ENCODE assay signal across 1 cellular context in genomic region chr2:8409461-8410260, GRCh38.
TF ChIP-seq lines count a peak whose summit lies in the region.

No MANE protein-coding gene starts in this region.

TF ChIP-seq in GM12878, 131 proteins besides CTCF, POLR2A, EP300 and RAD21 (continues in another document):
- TF ChIP-seq NFIC (IDR thresholded peaks at IDR 0.05; ENCODE audit: low read depth, low read length) (no peak), RUNX3 (IDR thresholded peaks at IDR 0.05; ENCODE audit: low read length) (no peak), NRF1 (conservative IDR thresholded peaks at IDR 0.05; ENCODE audit: low read depth, low read length) (no peak), ATF7 (IDR thresholded peaks at IDR 0.05; ENCODE audit: low read depth) (no peak), RELB (IDR thresholded peaks at IDR 0.05; ENCODE audit: low read depth) (no peak), CHD1 (IDR thresholded peaks at IDR 0.05; ENCODE audit: low read depth, low read length) (no peak), BCL11A (IDR thresholded peaks at IDR 0.05; ENCODE audit: low read depth, low read length) (no peak), SP1 (IDR thresholded peaks at IDR 0.05; ENCODE audit: low read depth, low read length) (no peak), TCF7 (IDR thresholded peaks at IDR 0.05; ENCODE audit: borderline replicate concordance) (no peak), NKRF (conservative IDR thresholded peaks at IDR 0.05) (no peak), CHD4 (IDR thresholded peaks at IDR 0.05) (no peak), IRF3 (IDR thresholded peaks at IDR 0.05) (no peak), BACH1 (IDR thresholded peaks at IDR 0.05; ENCODE audit: borderline replicate concordance) (no peak), SUPT20H (IDR thresholded peaks at IDR 0.05; ENCODE audit: borderline replicate concordance, control insufficient read depth, low read depth, low read length) (no peak), NR2F1 (conservative IDR thresholded peaks at IDR 0.05) (0 out of 2 replicates have a peak, but pooled peaks have one; percentile 3), MYB (IDR thresholded peaks at IDR 0.05; ENCODE audit: borderline replicate concordance, low read depth, low read length) (no peak), NFYA (IDR thresholded peaks at IDR 0.05; ENCODE audit: borderline replicate concordance, low read depth, low read length) (no peak), IRF4 (IDR thresholded peaks at IDR 0.05; ENCODE audit: low read depth, low read length) (no peak), STAT3 (IDR thresholded peaks at IDR 0.05; ENCODE audit: low read depth, low read length) (0 out of 2 replicates have a peak, but pooled peaks have one; percentile 3), CUX1 (IDR thresholded peaks at IDR 0.05; ENCODE audit: insufficient replicate concordance, low read depth, low read length) (peak; percentile 0), ATF3 (IDR thresholded peaks at IDR 0.05; ENCODE audit: borderline replicate concordance, extremely low read depth, low read depth, low read length) (no peak), SMC3 (IDR thresholded peaks at IDR 0.05; ENCODE audit: borderline replicate concordance, low read length) (no peak), HDAC6 (IDR thresholded peaks at IDR 0.05; ENCODE audit: unreplicated experiment) (no peak), NR2C1 (IDR thresholded peaks at IDR 0.05) (no peak), SREBF1 (IDR thresholded peaks at IDR 0.05; ENCODE audit: low read length) (no peak), ZNF207 (IDR thresholded peaks at IDR 0.05; ENCODE audit: borderline replicate concordance) (peak; percentile 74; the same call in 1 of the 2 replicates), E2F8 (IDR thresholded peaks at IDR 0.05; ENCODE audit: low read depth, partially characterized antibody) (no peak), NR2C2 (IDR thresholded peaks at IDR 0.05; ENCODE audit: borderline replicate concordance, control insufficient read depth, insufficient read length, low read depth) (no peak), LARP7 (IDR thresholded peaks at IDR 0.05) (peak; percentile 52; the same call in 1 of the 2 replicates), YBX1 (IDR thresholded peaks at IDR 0.05) (no peak), ZZZ3 (IDR thresholded peaks at IDR 0.05; ENCODE audit: control insufficient read depth, insufficient read length, low read depth) (no peak), ATF2 (IDR thresholded peaks at IDR 0.05; ENCODE audit: low read length) (no peak), RCOR1 (conservative IDR thresholded peaks at IDR 0.05; ENCODE audit: low read depth, low read length) (no peak), TCF12 (IDR thresholded peaks at IDR 0.05; ENCODE audit: low read depth, low read length) (no peak), RAD51 (IDR thresholded peaks at IDR 0.05) (no peak), MXI1 (IDR thresholded peaks at IDR 0.05; ENCODE audit: low read depth, low read length) (0 out of 2 replicates have a peak, but pooled peaks have one; percentile 5), E4F1 (IDR thresholded peaks at IDR 0.05; ENCODE audit: borderline replicate concordance, partially characterized antibody) (no peak), ZBED1 (IDR thresholded peaks at IDR 0.05; ENCODE audit: borderline replicate concordance) (no peak), DPF2 (IDR thresholded peaks at IDR 0.05) (0 out of 2 replicates have a peak, but pooled peaks have one; percentile 21), HDGF (IDR thresholded peaks at IDR 0.05) (no peak; the same call in 1 of the 2 replicates), TCF3 (IDR thresholded peaks at IDR 0.05; ENCODE audit: borderline replicate concordance, insufficient read depth, low read depth, low read length) (no peak), IKZF2 (IDR thresholded peaks at IDR 0.05) (no peak), ZBTB33 (IDR thresholded peaks at IDR 0.05) (no peak), CBFB (IDR thresholded peaks at IDR 0.05; ENCODE audit: low read depth) (no peak), CBX5 (IDR thresholded peaks at IDR 0.05; ENCODE audit: low read depth) (no peak), ZSCAN29 (IDR thresholded peaks at IDR 0.05) (no peak), CREM (IDR thresholded peaks at IDR 0.05; ENCODE audit: low read depth) (no peak)
